20 cellular contexts compared by ENCODE assay signal in genomic region chr11:6397636-6398035, GRCh38. TPM values are rescaled to one million over a fixed set of nuclear protein-coding genes. Genes with fewer than 3 reads are reported as not detected.
DNase-seq lines count a peak whose midpoint lies in the region; ATAC-seq, FAIRE-seq and TF ChIP-seq lines count a peak whose summit lies in the region.
"Had no signal": no experiment of that assay in that cellular context is flagged by ENCODE, and none has a peak within 500 bp of the region (broad histone marks: within the 10 kb centered on the region; RNA-seq: fewer than 3 reads in every experiment).

No MANE protein-coding gene starts in this region.

- peaks cover 46% of the 10 kb centered on the region for H3K36me3 Mint-ChIP-seq in brain

- no peaks in the 10 kb centered on the region for H3K27me3 Mint-ChIP-seq in brain
- H3K27me3 Mint-ChIP-seq: naive B cell had no signal

- DNase-seq in AG08396 (ENCODE audit: low spot score), result peak; percentile 70
- peak; percentile 2 for DNase-seq in H7
- DNase-seq in lower lobe of right lung, result no peak
- DNase-seq in midbrain (lab: John Stamatoyannopoulos, UW), result no peak
- no peak for DNase-seq in GM12891 (ENCODE audit: insufficient read length, low spot score)
- DNase-seq: amygdala; colonic mucosa; foreskin keratinocyte; naive B cell; NCI-H1105; NCI-H526 treated with DMSO at 0.1 percent for 48 hours; SHP77 treated with DMSO at 0.1 percent for 48 hours; stimulated activated CD4-positive, alpha-beta T cell treated with anti-CD3 and anti-CD28 coated beads, Interleukin-2, amount 100 ng/mL, for 48 hours; uterus had no signal

- no peaks in the 10 kb centered on the region for H3K9me3 ChIP-seq in lower lobe of right lung
- H3K9me3 ChIP-seq: colonic mucosa, uterus had no signal

- no peak overlapping the region for H3K4me3 Mint-ChIP-seq in brain
- H3K4me3 Mint-ChIP-seq: T-helper 1 cell treated with Interleukin-12 subunit alpha and Interleukin-12 subunit beta and Interleukin-4 antibody, amounts not matched to agents 30 μg/mL and 1 μg/mL, for 36 hours had no signal

- no peaks in the 10 kb centered on the region for H3K9me3 Mint-ChIP-seq in brain
- H3K9me3 Mint-ChIP-seq: naive B cell; T-helper 1 cell treated with Interleukin-12 subunit alpha and Interleukin-12 subunit beta and Interleukin-4 antibody, amounts not matched to agents 30 μg/mL and 1 μg/mL, for 36 hours had no signal

- ATAC-seq in lower lobe of right lung (peak; percentile 56 to 82), GM18907 (IDR thresholded peaks at IDR 0.05; ENCODE audit: unreplicated experiment) (no peak), HG03457 (IDR thresholded peaks at IDR 0.05; ENCODE audit: unreplicated experiment) (no peak)
- ATAC-seq: foreskin keratinocyte, left lobe of liver had no signal

- H3K36me3 ChIP-seq in H7 (replicated peaks; ENCODE audit: control insufficient read depth, insufficient read depth, low read length) (no peaks in the 10 kb centered on the region; the same call in 1 of the 2 replicates), lower lobe of right lung (peaks cover 44% of the 10 kb centered on the region)
- H3K36me3 ChIP-seq: colonic mucosa, uterus had no signal

- TF ChIP-seq CTCF in brain (conservative IDR thresholded peaks at IDR 0.05) (no peak), lower lobe of right lung (IDR thresholded peaks at IDR 0.05) (no peak)

- no peak for TF ChIP-seq POLR2A in GM12891 (IDR thresholded peaks at IDR 0.05; ENCODE audit: low read depth, low read length)

- no peaks in the 10 kb centered on the region for H3K27me3 ChIP-seq in H7 (ENCODE audit: control insufficient read depth, insufficient read depth, low read length)
- no peaks in the 10 kb centered on the region for H3K27me3 ChIP-seq in lower lobe of right lung (ENCODE audit: low read depth)
- H3K27me3 ChIP-seq: colonic mucosa, foreskin keratinocyte, uterus had no signal

- H3K4me1 ChIP-seq in lower lobe of right lung, result peaks cover 12% of the 10 kb centered on the region
- H3K4me1 ChIP-seq: colonic mucosa, foreskin keratinocyte, uterus had no signal

- FAIRE-seq in GM12891 (lab: Jason Lieb, UNC), result no peak
- FAIRE-seq: H54 had no signal

- H3K27ac ChIP-seq in lower lobe of right lung, result peak overlapping the region; percentile 19
- H3K27ac ChIP-seq: colonic mucosa, foreskin keratinocyte, uterus had no signal

- H3K4me3 ChIP-seq in H7 (ENCODE audit: insufficient read depth, low read depth, low read length), result no peak overlapping the region
- H3K4me3 ChIP-seq in lower lobe of right lung, result no peak overlapping the region
- H3K4me3 ChIP-seq: colonic mucosa, uterus had no signal

- intact Hi-C loops in lower lobe of right lung (cut with DNase I), result no loop called here

- H3K4me1 Mint-ChIP-seq in brain, result peaks cover 20% of the 10 kb centered on the region

- H3K27ac Mint-ChIP-seq in brain, result peak overlapping the region in 3 of 5 experiments; percentile 53 to 85 (median 54)
- H3K27ac Mint-ChIP-seq: T-helper 1 cell treated with Interleukin-12 subunit alpha and Interleukin-12 subunit beta and Interleukin-4 antibody, amounts not matched to agents 30 μg/mL and 1 μg/mL, for 36 hours had no signal

TF ChIP-seq in GM12891, 5 proteins besides CTCF, POLR2A, EP300 and RAD21:
- no peak for TF ChIP-seq TAF1 (IDR thresholded peaks at IDR 0.05; ENCODE audit: low read depth, low read length)
- no peak for TF ChIP-seq SPI1 (IDR thresholded peaks at IDR 0.05; ENCODE audit: low read depth, low read length)
- TF ChIP-seq POU2F2 (IDR thresholded peaks at IDR 0.05; ENCODE audit: low read depth, low read length), result no peak

RNA-seq across cellular contexts. Expression of gene SMPD1, which starts 7.4 kb away (rescaled TPM):
- 6.2 and 13.3 TPM in 2 replicates for total RNA-seq in H7 (2014; rRNA removed; shearing (Covaris generic))
- 47.2 TPM for polyA plus RNA-seq in brain (ENCODE audit: insufficient read depth, low read depth, low replicate concordance)
- 39.7 TPM for total RNA-seq in lower lobe of right lung
- 11.8 TPM for polyA plus RNA-seq in GM12891 (2012; ENCODE audit: low read depth, missing spikeins)

RNA-seq across cellular contexts. Expression of gene APBB1, which starts 21.3 kb away (rescaled TPM):
- 42.5 and 57.2 TPM in 2 replicates for total RNA-seq in H7 (2014; rRNA removed; shearing (Covaris generic))
- 200 TPM for polyA plus RNA-seq in brain (ENCODE audit: insufficient read depth, low read depth, low replicate concordance)
- total RNA-seq in lower lobe of right lung, result 37.2 TPM
- 16.0 TPM for polyA plus RNA-seq in GM12891 (2012; ENCODE audit: low read depth, missing spikeins)

RNA-seq across cellular contexts. Expression of gene HPX, which starts 43.2 kb away (rescaled TPM):
- total RNA-seq in H7 (2014; rRNA removed; shearing (Covaris generic)), result 3.2 TPM in 1 of 2 replicates, not detected in the other
- 0.61 TPM for polyA plus RNA-seq in brain (ENCODE audit: insufficient read depth, low read depth, low replicate concordance)
- 1.7 TPM for total RNA-seq in lower lobe of right lung
- 11.3 TPM for polyA plus RNA-seq in GM12891 (2012; ENCODE audit: low read depth, missing spikeins)

Comparison
In these comparisons a context has a peak if more than half of its experiments do, and no peak if none do; other contexts are left out.
1. DNase-seq: peak in AG08396 (single experiment) and H7 (single experiment); none in lower lobe of right lung (single experiment), midbrain (single experiment) and GM12891 (single experiment).
2. ATAC-seq: peak in lower lobe of right lung (2 of 2); none in GM18907 (single experiment) and HG03457 (single experiment).